In genomic region chr1:29123871-29124365, GRCh38 we compare ENCODE assay signal across 8 cellular contexts.
DNase-seq lines count a peak whose midpoint lies in the region; ATAC-seq and TF ChIP-seq lines count a peak whose summit lies in the region.

Gene TMEM200B (minus strand): TSS chr1:29123903. CDS start chr1:29121828, 2,075 bp downstream.

- H3K4me1 ChIP-seq in BLaER1 (peaks cover 20% of the 10 kb centered on the region), MM.1S (ENCODE audit: low read length) (no peaks in the 10 kb centered on the region), muscle layer of duodenum (ENCODE audit: control insufficient read depth in 1 of 2, insufficient read depth in 2 of 2, low read length in 2 of 2) (peaks cover 0 to 20% of the 10 kb centered on the region in 2 donors)

- peak within 1 kb of the TSS; percentile 71 for H3K4me3 ChIP-seq in BLaER1
- peak within 1 kb of the TSS; percentile 64 for H3K4me3 ChIP-seq in MM.1S (ENCODE audit: low read length)
- H3K4me3 ChIP-seq in muscle layer of duodenum (ENCODE audit: low read depth in 1 of 2, low read length in 2 of 2), result peak within 1 kb of the TSS; percentile 55 to 75

- H3K79me2 ChIP-seq in MM.1S (ENCODE audit: low read length), result no peaks in the 10 kb centered on the region

- H3K9ac ChIP-seq in BLaER1 (peak within 1 kb of the TSS; percentile 57), MM.1S (ENCODE audit: low read length) (no peak within 1 kb of the TSS; the same call in 1 of the 2 replicates)

- no peaks in the 10 kb centered on the region for H3K9me2 ChIP-seq in MM.1S (replicated peaks; ENCODE audit: insufficient read depth, low read length)

- H3K27ac ChIP-seq in BLaER1, result 0 out of 2 replicates have a peak within 1 kb of the TSS, but pooled peaks have one; percentile 4
- H3K27ac ChIP-seq in MM.1S (ENCODE audit: low read length), result no peak within 1 kb of the TSS
- H3K27ac ChIP-seq in muscle layer of duodenum (ENCODE audit: low read length), result peak within 1 kb of the TSS; percentile 45

- no peak for TF ChIP-seq CTCF in MM.1S (IDR thresholded peaks at IDR 0.05; ENCODE audit: low read length)

- DNase-seq in MM.1S, result no peak
- DNase-seq in ecto neural progenitor cell (ENCODE audit: low spot score), result peak; percentile 59
- no peak for DNase-seq in NCI-H524 treated with DMSO at 0.1 percent for 48 hours (lab: John Stamatoyannopoulos, UW)
- no peak for DNase-seq in NCI-H446 treated with DMSO at 0.1 percent for 48 hours (lab: John Stamatoyannopoulos, UW)
- no peak for DNase-seq in AML-193 (lab: John Stamatoyannopoulos, UW)

- no peak for ATAC-seq in HG03520 (IDR thresholded peaks at IDR 0.05; ENCODE audit: unreplicated experiment)

- peak within 1 kb of the TSS; percentile 82 for H2AFZ ChIP-seq in MM.1S (ENCODE audit: low read length)

- H4K20me1 ChIP-seq in BLaER1 (peaks cover 61% of the 10 kb centered on the region), MM.1S (ENCODE audit: insufficient read depth, low read length) (no peaks in the 10 kb centered on the region)

- H3K9me3 ChIP-seq in BLaER1, result no peaks in the 10 kb centered on the region
- H3K9me3 ChIP-seq in MM.1S (replicated peaks; ENCODE audit: insufficient read depth, low read length), result no peaks in the 10 kb centered on the region
- H3K9me3 ChIP-seq in muscle layer of duodenum (ENCODE audit: control insufficient read depth in 1 of 2, low read length in 2 of 2), result no peaks in the 10 kb centered on the region

- H3K27me3 ChIP-seq in BLaER1, result peaks cover 88% of the 10 kb centered on the region
- peaks cover 31% of the 10 kb centered on the region for H3K27me3 ChIP-seq in MM.1S (replicated peaks; ENCODE audit: insufficient read depth, low read length)
- no peaks in the 10 kb centered on the region for H3K27me3 ChIP-seq in muscle layer of duodenum (ENCODE audit: low read depth, low read length)

- H3K36me3 ChIP-seq in BLaER1, result peaks cover 10% of the 10 kb centered on the region
- H3K36me3 ChIP-seq in MM.1S (replicated peaks; ENCODE audit: insufficient read depth, low read length), result no peaks in the 10 kb centered on the region
- no peaks in the 10 kb centered on the region for H3K36me3 ChIP-seq in muscle layer of duodenum (ENCODE audit: control insufficient read depth in 1 of 2, insufficient read depth in 2 of 2, low read length in 2 of 2)

- H3K4me2 ChIP-seq in BLaER1 (peak within 1 kb of the TSS; percentile 96), MM.1S (ENCODE audit: low read depth, low read length) (peak within 1 kb of the TSS; percentile 94)

- H3F3A ChIP-seq in MM.1S (ENCODE audit: insufficient read depth, low read length), result no peaks in the 10 kb centered on the region
